Comparison of ENCODE assay signal across 12 cellular contexts in genomic region chr10:101139421-101139911, GRCh38. TPM values are rescaled to one million over a fixed set of nuclear protein-coding genes. Genes with fewer than 3 reads are reported as not detected.
DNase-seq lines count a peak whose midpoint lies in the region; ATAC-seq, FAIRE-seq and TF ChIP-seq lines count a peak whose summit lies in the region.
"Had no signal": no experiment of that assay in that cellular context is flagged by ENCODE, and none has a peak within 500 bp of the region (broad histone marks: within the 10 kb centered on the region; RNA-seq: fewer than 3 reads in every experiment).

No MANE protein-coding gene starts in this region.

- peak; percentile 50 for TF ChIP-seq CTCF in left ventricle myocardium inferior (IDR thresholded peaks at IDR 0.05; ENCODE audit: borderline replicate concordance)
- TF ChIP-seq CTCF in WI38 (IDR thresholded peaks at IDR 0.05; ENCODE audit: low read depth, low read length), result peak; percentile 32
- TF ChIP-seq CTCF in testis (IDR thresholded peaks at IDR 0.05), result no peak

- intact Hi-C loops in left ventricle myocardium inferior (cut with micrococcal nuclease) (no loop called here), left cardiac atrium (cut with DNase I) (no loop called here), testis (cut with DNase I; ENCODE audit: low total_unique reads) (no loop called here)

- no peak for ATAC-seq in left cardiac atrium

- H3K4me3 ChIP-seq in left ventricle myocardium inferior (peak overlapping the region; percentile 51), WI38 (ENCODE audit: low read depth, low read length) (no peak overlapping the region), iPS-15b (ENCODE audit: low read depth, low read length) (peak overlapping the region; percentile 36), testis (no peak overlapping the region)

- no peak for FAIRE-seq in urothelium cell line (lab: Jason Lieb, UNC)

- no peak overlapping the region for H3K9ac ChIP-seq in iPS-15b (ENCODE audit: low read depth, low read length)

- H3K27ac ChIP-seq in left ventricle myocardium inferior (replicated peaks) (no peak overlapping the region), testis (no peak overlapping the region)
- H3K27ac ChIP-seq: epithelial cell of prostate had no signal

- no peak for TF ChIP-seq POLR2A in testis (IDR thresholded peaks at IDR 0.05)

- H3K4me1 ChIP-seq in left ventricle myocardium inferior (peaks cover 40% of the 10 kb centered on the region), iPS-15b (ENCODE audit: control insufficient read depth, insufficient read depth, low read length) (peaks cover 2% of the 10 kb centered on the region), testis (no peaks in the 10 kb centered on the region)

- H3K27me3 ChIP-seq in left ventricle myocardium inferior (ENCODE audit: low read depth), result peaks cover 100% of the 10 kb centered on the region
- H3K27me3 ChIP-seq in iPS-15b (ENCODE audit: control insufficient read depth, insufficient read depth, low read length), result peaks cover 100% of the 10 kb centered on the region
- H3K27me3 ChIP-seq in testis, result no peaks in the 10 kb centered on the region

- 17 to 40% methylated on average over 3 to 30 of the region's 30 CpGs for WGBS in testis, 2 donors

- no peak for DNase-seq in left ventricle myocardium inferior
- no peak for DNase-seq in left cardiac atrium
- peak; percentile 38 for DNase-seq in urothelium cell line (ENCODE audit: low spot score)
- no peak for DNase-seq in superior temporal gyrus (ENCODE audit: extremely low spot score)
- DNase-seq in COR-L47 (lab: John Stamatoyannopoulos, UW), result no peak
- DNase-seq in testis, result no peak
- DNase-seq: activated naive CD4-positive, alpha-beta T cell treated with anti-CD3 and anti-CD28 coated beads for 36 hours; kidney glomerular epithelial cell; NCI-H1105 treated with DMSO at 0.1 percent for 48 hours had no signal

- H3K9me3 ChIP-seq in left ventricle myocardium inferior (replicated peaks) (no peaks in the 10 kb centered on the region), iPS-15b (ENCODE audit: control insufficient read depth, insufficient read depth, low read length) (no peaks in the 10 kb centered on the region), testis (no peaks in the 10 kb centered on the region)

- H3K36me3 ChIP-seq in left ventricle myocardium inferior, result no peaks in the 10 kb centered on the region
- H3K36me3 ChIP-seq in iPS-15b (ENCODE audit: control insufficient read depth, insufficient read depth, low read length), result no peaks in the 10 kb centered on the region
- H3K36me3 ChIP-seq in testis (ENCODE audit: low read depth, missing control alignments), result no peaks in the 10 kb centered on the region

RNA-seq across cellular contexts. Expression of gene TLX1, which starts 8.4 kb away (rescaled TPM):
- total RNA-seq in left ventricle myocardium inferior (not detected), left cardiac atrium (under 1 TPM in 1 of 2 donors, not detected in 1; 0.21 TPM), testis (1 to 10 TPM in 1 of 2 donors, under 1 TPM in 1; 0.99 to 1.7 TPM)
- 0.44 TPM for polyA plus RNA-seq in testis (ENCODE audit: insufficient read depth, low read depth, low replicate concordance)
- total RNA-seq: activated naive CD4-positive, alpha-beta T cell treated with anti-CD3 and anti-CD28 coated beads for 36 hours had no signal

Comparison
In these comparisons a context has a peak if more than half of its experiments do, and no peak if none do; other contexts are left out.
1. H3K4me3 ChIP-seq: peak in left ventricle myocardium inferior (single experiment) and iPS-15b (single experiment); none in WI38 (single experiment) and testis (0 of 2).
2. CTCF ChIP-seq: peak in left ventricle myocardium inferior (single experiment) and WI38 (single experiment); none in testis (0 of 3).